In genomic region chrX:46444011-46444410, GRCh38 we compare ENCODE assay signal across 12 cellular contexts.
DNase-seq lines count a peak whose midpoint lies in the region; FAIRE-seq and TF ChIP-seq lines count a peak whose summit lies in the region.
"Had no signal": no experiment of that assay in that cellular context is flagged by ENCODE, and none has a peak within 500 bp of the region (broad histone marks: within the 10 kb centered on the region; RNA-seq: fewer than 3 reads in every experiment).

No MANE protein-coding gene starts in this region.

- peak; percentile 54 for DNase-seq in MCF 10A (ENCODE audit: unreplicated experiment)
- no peak for DNase-seq in breast epithelium (ENCODE audit: low spot score in 2 of 2)
- peak; percentile 79 for DNase-seq in OCI-M1 (lab: John Stamatoyannopoulos, UW)
- DNase-seq in endothelial cell of umbilical vein (ENCODE audit: low read depth, low spot score), result peak; percentile 78
- DNase-seq in smooth muscle cell of the brain vasculature (ENCODE audit: low read depth, low spot score), result peak; percentile 13
- DNase-seq in suprapubic skin (ENCODE audit: low spot score in 2 of 2), result no peak
- DNase-seq in right atrium auricular region (ENCODE audit: low spot score), result no peak
- no peak for DNase-seq in NCI-H2081 treated with DMSO at 0.1 percent for 48 hours (lab: John Stamatoyannopoulos, UW)
- DNase-seq: CD8-positive, alpha-beta T cell; central memory CD4-positive, alpha-beta T cell; left colon; NCI-H187 had no signal

- TF ChIP-seq CTCF in MCF 10A (IDR thresholded peaks at IDR 0.05; ENCODE audit: unreplicated experiment), result no peak
- no peak for TF ChIP-seq CTCF in breast epithelium (IDR thresholded peaks at IDR 0.05)
- no peak for TF ChIP-seq CTCF in endothelial cell of umbilical vein (IDR thresholded peaks at IDR 0.05; ENCODE audit: extremely low read depth in 1 of 2, insufficient read depth in 1 of 2, low read depth in 1 of 2, low read length in 2 of 2)
- TF ChIP-seq CTCF in suprapubic skin (IDR thresholded peaks at IDR 0.05), result no peak
- no peak for TF ChIP-seq CTCF in right atrium auricular region (IDR thresholded peaks at IDR 0.05)

- no peak for TF ChIP-seq POLR2A in breast epithelium (IDR thresholded peaks at IDR 0.05)
- no peak for TF ChIP-seq POLR2A in endothelial cell of umbilical vein (IDR thresholded peaks at IDR 0.05; ENCODE audit: low read depth, low read length)
- no peak for TF ChIP-seq POLR2A in suprapubic skin (IDR thresholded peaks at IDR 0.05)

- FAIRE-seq in endothelial cell of umbilical vein (lab: Jason Lieb, UNC), result peak; percentile 96

- peaks cover 6% of the 10 kb centered on the region for H3K9me3 Mint-ChIP-seq in MCF 10A (ENCODE audit: unreplicated experiment)
- H3K9me3 Mint-ChIP-seq: CD8-positive, alpha-beta T cell had no signal

- no peak overlapping the region for H3K4me3 ChIP-seq in breast epithelium
- H3K4me3 ChIP-seq in endothelial cell of umbilical vein (replicated peaks in 1 of 3; ENCODE audit: insufficient read depth in 1 of 3, low read depth in 1 of 3, low read length in 3 of 3), result no peak overlapping the region
- H3K4me3 ChIP-seq in suprapubic skin, result no peak overlapping the region
- no peak overlapping the region for H3K4me3 ChIP-seq in right atrium auricular region

- H3K4me1 Mint-ChIP-seq in MCF 10A (ENCODE audit: insufficient read depth, unreplicated experiment), result no peaks in the 10 kb centered on the region

- peaks cover 4% of the 10 kb centered on the region for H3K36me3 Mint-ChIP-seq in MCF 10A (ENCODE audit: insufficient read depth, unreplicated experiment)

- H3K9me3 ChIP-seq in breast epithelium (no peaks in the 10 kb centered on the region), endothelial cell of umbilical vein (replicated peaks; ENCODE audit: control insufficient read depth, insufficient read depth, low read length) (no peaks in the 10 kb centered on the region), suprapubic skin (no peaks in the 10 kb centered on the region), right atrium auricular region (no peaks in the 10 kb centered on the region)

- dilution Hi-C loops in endothelial cell of umbilical vein (cut with MboI; ENCODE audit: extremely low pct_ligation_motif_present, low sequenced_read_pairs), result no loop called here

- H3K36me3 ChIP-seq in breast epithelium, result no peaks in the 10 kb centered on the region
- no peaks in the 10 kb centered on the region for H3K36me3 ChIP-seq in endothelial cell of umbilical vein (ENCODE audit: control insufficient read depth in 2 of 2, extremely low read depth in 1 of 2, insufficient read depth in 2 of 2, low read length in 2 of 2)
- peaks cover 5% of the 10 kb centered on the region for H3K36me3 ChIP-seq in suprapubic skin
- no peaks in the 10 kb centered on the region for H3K36me3 ChIP-seq in right atrium auricular region

- intact Hi-C loops in MCF 10A (cut with micrococcal nuclease) (loop anchor here (10.0 kb wide), 1 partner anchor 141 kb away; no protein-coding TSS in a partner anchor), breast epithelium (cut with DNase I; ENCODE audit: low total_unique reads) (no loop called here), endothelial cell of umbilical vein (cut with micrococcal nuclease) (no loop called here)

- no peak overlapping the region for H3K27ac ChIP-seq in breast epithelium
- H3K27ac ChIP-seq in endothelial cell of umbilical vein (ENCODE audit: insufficient read depth, low read depth, low read length), result peak overlapping the region; percentile 41
- no peak overlapping the region for H3K27ac ChIP-seq in suprapubic skin
- H3K27ac ChIP-seq in right atrium auricular region, result no peak overlapping the region

- peaks cover 9% of the 10 kb centered on the region for H3K79me2 ChIP-seq in endothelial cell of umbilical vein (ENCODE audit: control insufficient read depth, insufficient read depth, low read length)

- H3K4me1 ChIP-seq in breast epithelium (no peaks in the 10 kb centered on the region), endothelial cell of umbilical vein (ENCODE audit: control insufficient read depth, extremely low read depth, insufficient read depth, low read length) (peaks cover 16% of the 10 kb centered on the region), suprapubic skin (peaks cover 2% of the 10 kb centered on the region), right atrium auricular region (peaks cover 0 to 15% of the 10 kb centered on the region in 2 donors)

- peaks cover 19% of the 10 kb centered on the region for H3K27me3 Mint-ChIP-seq in MCF 10A (ENCODE audit: insufficient read depth, unreplicated experiment)

- CTCF ChIA-PET in MCF 10A (lab: Yijun Ruan, JAX) (no interaction called here), endothelial cell of umbilical vein (lab: Charles Lee) (no interaction called here)

- H3K9ac ChIP-seq in endothelial cell of umbilical vein (replicated peaks; ENCODE audit: extremely low read depth, insufficient read depth, low read length), result no peak overlapping the region

- H2AFZ ChIP-seq in endothelial cell of umbilical vein (ENCODE audit: low read depth, low read length), result no peak overlapping the region

- H3K4me3 Mint-ChIP-seq in MCF 10A (ENCODE audit: unreplicated experiment), result no peak overlapping the region
- H3K4me3 Mint-ChIP-seq: CD8-positive, alpha-beta T cell had no signal

- no peak for TF ChIP-seq EP300 in suprapubic skin (IDR thresholded peaks at IDR 0.05)

- no TSS peak for BruUV-seq in MCF 10A (replicated peaks; lab: Mats Ljungman, UMichigan)
- no TSS peak for BruUV-seq in endothelial cell of umbilical vein (replicated peaks; lab: Mats Ljungman, UMichigan)

- POLR2A ChIA-PET in MCF 10A (lab: Yijun Ruan, JAX), result no interaction called here
- POLR2A ChIA-PET in endothelial cell of umbilical vein (lab: Charles Lee), result no interaction called here

- H4K20me1 ChIP-seq in endothelial cell of umbilical vein (replicated peaks; ENCODE audit: control insufficient read depth, extremely low read depth, insufficient read depth, low read length), result no peaks in the 10 kb centered on the region

- no peaks in the 10 kb centered on the region for H3K9me1 ChIP-seq in endothelial cell of umbilical vein (replicated peaks; ENCODE audit: control insufficient read depth, extremely low read depth, insufficient read depth, low read length)

- no peak overlapping the region for H3K4me2 ChIP-seq in endothelial cell of umbilical vein (ENCODE audit: insufficient read depth, low read length)

- H3K27me3 ChIP-seq in breast epithelium (peaks cover 0 to 13% of the 10 kb centered on the region in 2 donors), endothelial cell of umbilical vein (ENCODE audit: control insufficient read depth in 2 of 2, insufficient read depth in 2 of 2, low read length in 2 of 2) (no peaks in the 10 kb centered on the region), suprapubic skin (no peaks in the 10 kb centered on the region), right atrium auricular region (no peaks in the 10 kb centered on the region)

- no peak overlapping the region for H3K27ac Mint-ChIP-seq in MCF 10A (ENCODE audit: low read depth, unreplicated experiment)
- H3K27ac Mint-ChIP-seq: CD8-positive, alpha-beta T cell had no signal

TF ChIP-seq in endothelial cell of umbilical vein, 7 proteins besides CTCF, POLR2A, EP300 and RAD21:
- TF ChIP-seq JUN (IDR thresholded peaks at IDR 0.05; ENCODE audit: borderline replicate concordance, insufficient read depth, insufficient read length, low read depth) (peak; percentile 8), EZH2 (IDR thresholded peaks at IDR 0.05; ENCODE audit: borderline replicate concordance, low read depth, low read length, severe bottlenecking) (no peak), FOS (IDR thresholded peaks at IDR 0.05; ENCODE audit: borderline replicate concordance, insufficient read depth, low read length) (peak; percentile 65), MAX (IDR thresholded peaks at IDR 0.05; ENCODE audit: insufficient read depth, insufficient read length) (no peak)

Comparison
In these comparisons a context has a peak if more than half of its experiments do, and no peak if none do; other contexts are left out.
1. DNase-seq: peak in MCF 10A (single experiment), OCI-M1 (single experiment), endothelial cell of umbilical vein (single experiment) and smooth muscle cell of the brain vasculature (single experiment); none in breast epithelium (0 of 2), suprapubic skin (0 of 2), right atrium auricular region (single experiment) and NCI-H2081 treated with DMSO at 0.1 percent for 48 hours (single experiment).